ENCODE assay signal across 16 cellular contexts in genomic region chr5:159448-160172, GRCh38. TPM values are rescaled to one million over a fixed set of nuclear protein-coding genes. Genes with fewer than 3 reads are reported as not detected.
DNase-seq lines count a peak whose midpoint lies in the region; ATAC-seq and TF ChIP-seq lines count a peak whose summit lies in the region.
"Had no signal": no experiment of that assay in that cellular context is flagged by ENCODE, and none has a peak within 500 bp of the region (broad histone marks: within the 10 kb centered on the region; RNA-seq: fewer than 3 reads in every experiment).

No MANE protein-coding gene starts in this region.

- DNase-seq in EL, result peak; percentile 82
- DNase-seq in Peyer's patch, result peak in 2 of 3 donors; percentile 39
- DNase-seq in fibroblast of lung (ENCODE audit: low read depth in 2 of 2), result peak; percentile 47 to 92
- peak; percentile 65 for DNase-seq in skeletal muscle cell (ENCODE audit: low read depth)
- DNase-seq in HEK293T (ENCODE audit: extremely low spot score), result no peak
- no peak for DNase-seq in T-helper 17 cell
- DNase-seq in NCI-H2196 treated with DMSO at 0.1 percent for 48 hours (lab: John Stamatoyannopoulos, UW; ENCODE audit: unreplicated experiment), result no peak
- DNase-seq: activated T-cell treated with anti-CD3 and anti-CD28 coated beads, Interleukin-2, amount 50 U/mL, for 72 hours; caudate nucleus; immature natural killer cell; NCI-H1694; thyroid gland had no signal

- H3K4me3 ChIP-seq in Peyer's patch (no peak overlapping the region), fibroblast of lung (replicated peaks in 1 of 4; ENCODE audit: control extremely low read depth in 1 of 4, insufficient read depth in 1 of 4, low read depth in 3 of 4, low read length in 4 of 4) (no peak overlapping the region), skeletal muscle cell (ENCODE audit: low read depth, low read length) (no peak overlapping the region)
- H3K4me3 ChIP-seq: esophagus muscularis mucosa, GM12878, thyroid gland had no signal

- H3K4me1 Mint-ChIP-seq in T-helper 17 cell, result peaks cover 2% of the 10 kb centered on the region
- H3K4me1 Mint-ChIP-seq: immature natural killer cell had no signal

- H3K9ac ChIP-seq in fibroblast of lung (ENCODE audit: insufficient read depth, low read length), result no peak overlapping the region

- H3K27ac ChIP-seq in Peyer's patch (no peak overlapping the region), fibroblast of lung (ENCODE audit: insufficient read depth, low read length) (no peak overlapping the region)
- H3K27ac ChIP-seq: esophagus muscularis mucosa, thyroid gland had no signal

- no peak overlapping the region for H2AFZ ChIP-seq in fibroblast of lung (ENCODE audit: low read length)

- no peaks in the 10 kb centered on the region for H3K36me3 ChIP-seq in Peyer's patch
- H3K36me3 ChIP-seq in fibroblast of lung (ENCODE audit: control insufficient read depth, insufficient read depth, low read length), result no peaks in the 10 kb centered on the region
- H3K36me3 ChIP-seq: esophagus muscularis mucosa, thyroid gland had no signal

- H3K27me3 ChIP-seq in Peyer's patch (no peaks in the 10 kb centered on the region), fibroblast of lung (ENCODE audit: control insufficient read depth, insufficient read depth, low read length) (no peaks in the 10 kb centered on the region)
- H3K27me3 ChIP-seq: thyroid gland had no signal

- H3K27me3 Mint-ChIP-seq in T-helper 17 cell, result peaks cover 52% of the 10 kb centered on the region

- peaks cover 4% of the 10 kb centered on the region for H3K36me3 Mint-ChIP-seq in T-helper 17 cell (ENCODE audit: low read depth)
- H3K36me3 Mint-ChIP-seq: immature natural killer cell had no signal

- POLR2A ChIA-PET in HEK293T (lab: Yijun Ruan, JAX), result no interaction called here

- H4K20me1 ChIP-seq in fibroblast of lung (ENCODE audit: control insufficient read depth, extremely low read depth, insufficient read depth, low read length), result no peaks in the 10 kb centered on the region

- CTCF ChIA-PET in HEK293T (lab: Yijun Ruan, JAX), result no interaction called here

- ATAC-seq in GM18519 (IDR thresholded peaks at IDR 0.05; ENCODE audit: low FRiP score, unreplicated experiment) (no peak), T-helper 17 cell (no peak)
- ATAC-seq: activated T-cell treated with anti-CD3 and anti-CD28 coated beads, Interleukin-2, amount 50 U/mL, for 72 hours; GM12878 had no signal

- no peak overlapping the region for H3K27ac Mint-ChIP-seq in T-helper 17 cell
- H3K27ac Mint-ChIP-seq: activated T-cell treated with anti-CD3 and anti-CD28 coated beads, Interleukin-2, amount 50 U/mL, for 72 hours; immature natural killer cell had no signal

- H3K9me3 ChIP-seq in Peyer's patch, result no peaks in the 10 kb centered on the region
- H3K9me3 ChIP-seq in fibroblast of lung (ENCODE audit: control insufficient read depth, insufficient read depth, low read depth, low read length), result no peaks in the 10 kb centered on the region
- H3K9me3 ChIP-seq in T-helper 17 cell (ENCODE audit: control insufficient read depth, low read length, poor library complexity, severe bottlenecking), result no peaks in the 10 kb centered on the region
- H3K9me3 ChIP-seq: esophagus muscularis mucosa, thyroid gland had no signal

- H3K4me1 ChIP-seq in Peyer's patch (no peaks in the 10 kb centered on the region), fibroblast of lung (ENCODE audit: control insufficient read depth, extremely low read depth, insufficient read depth, low read length) (no peaks in the 10 kb centered on the region)
- H3K4me1 ChIP-seq: esophagus muscularis mucosa, thyroid gland had no signal

- H3K79me2 ChIP-seq in fibroblast of lung (ENCODE audit: control insufficient read depth, insufficient read depth, low read length), result no peaks in the 10 kb centered on the region

- no peak overlapping the region for H3K4me3 Mint-ChIP-seq in T-helper 17 cell
- H3K4me3 Mint-ChIP-seq: activated T-cell treated with anti-CD3 and anti-CD28 coated beads, Interleukin-2, amount 50 U/mL, for 72 hours; immature natural killer cell had no signal

- no peak for TF ChIP-seq CTCF in Peyer's patch (IDR thresholded peaks at IDR 0.05)
- TF ChIP-seq CTCF in fibroblast of lung (conservative IDR thresholded peaks at IDR 0.05 in 1 of 2, IDR thresholded peaks at IDR 0.05 in 1 of 2; ENCODE audit: low read depth in 1 of 2, low read length in 2 of 2), result no peak

- no peak overlapping the region for H3K4me2 ChIP-seq in fibroblast of lung (ENCODE audit: extremely low read depth, insufficient read depth, low read length)

- no peak for TF ChIP-seq POLR2A in Peyer's patch (IDR thresholded peaks at IDR 0.05)

TF ChIP-seq in HEK293T, 16 proteins besides CTCF, POLR2A, EP300 and RAD21:
- TF ChIP-seq PKNOX1 (IDR thresholded peaks at IDR 0.05), result no peak
- TF ChIP-seq TARDBP (IDR thresholded peaks at IDR 0.05), result no peak
- TF ChIP-seq SP1 (IDR thresholded peaks at IDR 0.05), result no peak
- no peak for TF ChIP-seq FOXM1 (IDR thresholded peaks at IDR 0.05; ENCODE audit: borderline replicate concordance)
- no peak for TF ChIP-seq SUZ12 (IDR thresholded peaks at IDR 0.05)

RNA-seq across cellular contexts. Expression of gene LRRC14B, which starts 31.7 kb away (rescaled TPM):
- not detected for total RNA-seq in Peyer's patch
- not detected in 2 replicates for total RNA-seq in fibroblast of lung
- polyA plus RNA-seq in fibroblast of lung, result not detected in 2 replicates
- polyA plus RNA-seq in fibroblast of lung (2012), result not detected in 2 replicates
- polyA minus RNA-seq in fibroblast of lung (ENCODE audit: low replicate concordance), result not detected in 2 replicates
- not detected for total RNA-seq in T-helper 17 cell
- total RNA-seq: activated T-cell treated with anti-CD3 and anti-CD28 coated beads, Interleukin-2, amount 50 U/mL, for 72 hours; esophagus muscularis mucosa; mucosa of gallbladder; thyroid gland had no signal
- polyA plus RNA-seq: immature natural killer cell had no signal

RNA-seq across cellular contexts. Expression of gene CCDC127, which starts 58.3 kb away (rescaled TPM):
- 1 to 10 TPM; 4.1 to 9.0 (median 7.2) TPM for total RNA-seq in Peyer's patch
- 5.6 and 7.4 TPM in 2 replicates for total RNA-seq in fibroblast of lung
- 3.7 and 4.8 TPM in 2 replicates for polyA plus RNA-seq in fibroblast of lung
- 4.5 and 6.0 TPM in 2 replicates for polyA plus RNA-seq in fibroblast of lung (2012)
- 3.0 and 5.5 TPM in 2 replicates for polyA minus RNA-seq in fibroblast of lung (ENCODE audit: low replicate concordance)
- total RNA-seq in T-helper 17 cell, result 1 to 10 TPM; 1.9 to 2.4 TPM

RNA-seq across cellular contexts. Expression of gene SDHA, which starts 58.5 kb away (rescaled TPM):
- total RNA-seq in Peyer's patch, result 100 to 1,000 TPM in 3 of 4 donors, 10 to 100 TPM in 1; 94.9 to 253 (median 207) TPM
- 103 and 150 TPM in 2 replicates for total RNA-seq in fibroblast of lung
- polyA plus RNA-seq in fibroblast of lung, result 89.6 and 116 TPM in 2 replicates
- 134 and 176 TPM in 2 replicates for polyA plus RNA-seq in fibroblast of lung (2012)
- 300 and 525 TPM in 2 replicates for polyA minus RNA-seq in fibroblast of lung (ENCODE audit: low replicate concordance)
- total RNA-seq in T-helper 17 cell, result 100 to 1,000 TPM; 170 to 171 TPM

Comparison
In these comparisons a context has a peak if more than half of its experiments do, and no peak if none do; other contexts are left out.
1. DNase-seq: peak in EL (single experiment), Peyer's patch (2 of 3), fibroblast of lung (2 of 2) and skeletal muscle cell (single experiment); none in HEK293T (single experiment), T-helper 17 cell (0 of 3) and NCI-H2196 treated with DMSO at 0.1 percent for 48 hours (single experiment).